Comparison of ENCODE assay signal across 20 cellular contexts in the genomic region with DNA sequence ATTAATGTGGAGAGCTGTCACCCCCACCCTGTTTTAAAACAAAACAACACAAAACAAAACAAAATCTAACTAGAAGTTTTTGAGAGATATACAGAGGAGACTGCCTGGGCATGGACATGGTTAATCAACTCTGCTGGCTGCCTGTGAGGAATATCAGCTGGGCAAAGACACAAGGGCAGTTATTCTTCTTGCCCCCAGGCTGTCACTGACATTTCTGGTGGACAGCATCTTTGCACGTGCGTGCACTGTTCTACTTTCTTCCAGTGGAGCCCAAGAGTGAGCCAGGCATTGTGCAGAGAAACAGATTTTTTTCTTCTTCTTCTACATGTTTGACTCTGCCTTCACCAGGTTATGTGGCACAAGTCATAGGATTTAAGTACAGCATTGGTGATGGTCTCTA. TPM values are rescaled to one million over a fixed set of nuclear protein-coding genes. Genes with fewer than 3 reads are reported as not detected.
DNase-seq lines count a peak whose midpoint lies in the region; ATAC-seq and TF ChIP-seq lines count a peak whose summit lies in the region.
"Had no signal": no experiment of that assay in that cellular context is flagged by ENCODE, and none has a peak within 500 bp of the region (broad histone marks: within the 10 kb centered on the region; RNA-seq: fewer than 3 reads in every experiment).

No MANE protein-coding gene starts in this region.

- no peaks in the 10 kb centered on the region for H3K9me3 ChIP-seq in HEK293 (ENCODE audit: control insufficient read depth, insufficient read depth, low read depth, low read length)
- H3K9me3 ChIP-seq in iPS-15b (ENCODE audit: control insufficient read depth, insufficient read depth, low read length), result no peaks in the 10 kb centered on the region
- H3K9me3 ChIP-seq: BE2C, BLaER1, Caco-2 had no signal

- CTCF ChIA-PET in HEK293 (lab: Yijun Ruan, JAX), result no interaction called here

- no peak for ATAC-seq in GM21825 (IDR thresholded peaks at IDR 0.05; ENCODE audit: unreplicated experiment)

- no peaks in the 10 kb centered on the region for H3K4me1 Mint-ChIP-seq in chondrocyte (ENCODE audit: low read depth)
- H3K4me1 Mint-ChIP-seq: CD14-positive monocyte; CD4-positive, alpha-beta memory T cell; CD4-positive, CD25-positive, alpha-beta regulatory T cell; CD8-positive, alpha-beta memory T cell had no signal

- no peaks in the 10 kb centered on the region for H3K36me3 Mint-ChIP-seq in chondrocyte (ENCODE audit: low read depth)
- H3K36me3 Mint-ChIP-seq: CD14-positive monocyte; CD4-positive, alpha-beta memory T cell; CD4-positive, CD25-positive, alpha-beta regulatory T cell; CD8-positive, alpha-beta memory T cell had no signal

- POLR2A ChIA-PET in HEK293 (lab: Yijun Ruan, JAX), result no interaction called here

- no peak overlapping the region for H3K4me3 Mint-ChIP-seq in chondrocyte (ENCODE audit: unreplicated experiment)
- H3K4me3 Mint-ChIP-seq: CD14-positive monocyte; CD4-positive, alpha-beta memory T cell; CD4-positive, CD25-positive, alpha-beta regulatory T cell; CD8-positive, alpha-beta memory T cell had no signal

- in situ Hi-C loops in SK-MEL-5 (cut with HindIII; ENCODE audit: low pct_unique_long_range_greater_than_20kb, low sequenced_read_pairs), result no loop called here

- H3K4me3 ChIP-seq in HEK293 (ENCODE audit: low read depth, low read length) (no peak overlapping the region), iPS-15b (ENCODE audit: low read depth, low read length) (no peak overlapping the region)
- H3K4me3 ChIP-seq: BLaER1 had no signal

- DNase-seq in SK-MEL-5 (ENCODE audit: low read depth, low spot score) (peak; percentile 82), RPMI8226 (no peak), chondrocyte (ENCODE audit: low spot score) (no peak)
- DNase-seq: 8988T; ACHN; BE2C; C1 segment of cervical spinal cord; Caco-2; Calu3; CD4-positive, alpha-beta memory T cell; CD4-positive, CD25-positive, alpha-beta regulatory T cell; CD8-positive, alpha-beta memory T cell; DMS79 treated with DMSO at 0.1 percent for 48 hours; GF-D8 had no signal

- no peaks in the 10 kb centered on the region for H3K27me3 ChIP-seq in iPS-15b (ENCODE audit: control insufficient read depth, insufficient read depth, low read length)
- H3K27me3 ChIP-seq: BE2C had no signal

- TF ChIP-seq CTCF in HEK293 (tag by site-specific recombination; IDR thresholded peaks at IDR 0.05), result no peak
- no peak for TF ChIP-seq CTCF in chondrocyte (IDR thresholded peaks at IDR 0.05)

- H3K9ac ChIP-seq in iPS-15b (ENCODE audit: low read depth, low read length), result peak overlapping the region; percentile 16
- H3K9ac ChIP-seq: BLaER1 had no signal

- H3K4me1 ChIP-seq in HEK293 (ENCODE audit: control insufficient read depth, insufficient read depth, low read length) (no peaks in the 10 kb centered on the region), iPS-15b (ENCODE audit: control insufficient read depth, insufficient read depth, low read length) (peaks cover 26% of the 10 kb centered on the region)
- H3K4me1 ChIP-seq: BE2C, BLaER1, Caco-2 had no signal

- no peak overlapping the region for H3K27ac ChIP-seq in HEK293 (ENCODE audit: extremely low read depth, low read depth, low read length)
- H3K27ac ChIP-seq: BLaER1 had no signal

- H3K36me3 ChIP-seq in HEK293 (ENCODE audit: control insufficient read depth in 2 of 2, insufficient read depth in 1 of 2, low read length in 2 of 2) (peaks cover 5 to 40% of the 10 kb centered on the region in 2 experiments; a peak in 2 of 3 replicates), iPS-15b (ENCODE audit: control insufficient read depth, insufficient read depth, low read length) (no peaks in the 10 kb centered on the region)
- H3K36me3 ChIP-seq: BE2C, BLaER1 had no signal

- no peak overlapping the region for H3K27ac Mint-ChIP-seq in chondrocyte (ENCODE audit: unreplicated experiment)
- H3K27ac Mint-ChIP-seq: CD14-positive monocyte; CD4-positive, alpha-beta memory T cell; CD4-positive, CD25-positive, alpha-beta regulatory T cell; CD8-positive, alpha-beta memory T cell had no signal

- H3K27me3 Mint-ChIP-seq in chondrocyte (ENCODE audit: low read depth), result peaks cover 53% of the 10 kb centered on the region
- H3K27me3 Mint-ChIP-seq: CD4-positive, alpha-beta memory T cell had no signal

- no peaks in the 10 kb centered on the region for H3K9me3 Mint-ChIP-seq in chondrocyte (ENCODE audit: low read depth)
- H3K9me3 Mint-ChIP-seq: CD14-positive monocyte; CD4-positive, CD25-positive, alpha-beta regulatory T cell had no signal

TF ChIP-seq in HEK293, 187 proteins besides CTCF, POLR2A, EP300 and RAD21:
- TF ChIP-seq ZNF561 (tag by site-specific recombination; IDR thresholded peaks at IDR 0.05; ENCODE audit: borderline replicate concordance), result no peak
- no peak for TF ChIP-seq ZNF214 (tag by site-specific recombination; IDR thresholded peaks at IDR 0.05; ENCODE audit: borderline replicate concordance)
- TF ChIP-seq ZFP3 (tag by site-specific recombination; IDR thresholded peaks at IDR 0.05; ENCODE audit: low read depth), result no peak
- TF ChIP-seq PRDM1 (tag by site-specific recombination; IDR thresholded peaks at IDR 0.05), result no peak
- TF ChIP-seq, protein P1, sequence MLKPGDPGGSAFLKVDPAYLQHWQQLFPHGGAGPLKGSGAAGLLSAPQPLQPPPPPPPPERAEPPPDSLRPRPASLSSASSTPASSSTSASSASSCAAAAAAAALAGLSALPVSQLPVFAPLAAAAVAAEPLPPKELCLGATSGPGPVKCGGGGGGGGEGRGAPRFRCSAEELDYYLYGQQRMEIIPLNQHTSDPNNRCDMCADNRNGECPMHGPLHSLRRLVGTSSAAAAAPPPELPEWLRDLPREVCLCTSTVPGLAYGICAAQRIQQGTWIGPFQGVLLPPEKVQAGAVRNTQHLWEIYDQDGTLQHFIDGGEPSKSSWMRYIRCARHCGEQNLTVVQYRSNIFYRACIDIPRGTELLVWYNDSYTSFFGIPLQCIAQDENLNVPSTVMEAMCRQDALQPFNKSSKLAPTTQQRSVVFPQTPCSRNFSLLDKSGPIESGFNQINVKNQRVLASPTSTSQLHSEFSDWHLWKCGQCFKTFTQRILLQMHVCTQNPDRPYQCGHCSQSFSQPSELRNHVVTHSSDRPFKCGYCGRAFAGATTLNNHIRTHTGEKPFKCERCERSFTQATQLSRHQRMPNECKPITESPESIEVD (tag by site-specific recombination; IDR thresholded peaks at IDR 0.05), result peak; percentile 31; the same call in 1 of the 2 replicates
- TF ChIP-seq TCF7L2 (IDR thresholded peaks at IDR 0.05; ENCODE audit: borderline replicate concordance, low read depth, low read length), result 0 out of 2 replicates have a peak, but pooled peaks have one; percentile 14
- TF ChIP-seq, protein P2, sequence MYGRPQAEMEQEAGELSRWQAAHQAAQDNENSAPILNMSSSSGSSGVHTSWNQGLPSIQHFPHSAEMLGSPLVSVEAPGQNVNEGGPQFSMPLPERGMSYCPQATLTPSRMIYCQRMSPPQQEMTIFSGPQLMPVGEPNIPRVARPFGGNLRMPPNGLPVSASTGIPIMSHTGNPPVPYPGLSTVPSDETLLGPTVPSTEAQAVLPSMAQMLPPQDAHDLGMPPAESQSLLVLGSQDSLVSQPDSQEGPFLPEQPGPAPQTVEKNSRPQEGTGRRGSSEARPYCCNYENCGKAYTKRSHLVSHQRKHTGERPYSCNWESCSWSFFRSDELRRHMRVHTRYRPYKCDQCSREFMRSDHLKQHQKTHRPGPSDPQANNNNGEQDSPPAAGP (tag by site-specific recombination; IDR thresholded peaks at IDR 0.05), result no peak
- TF ChIP-seq ZSCAN4 (tag by site-specific recombination; IDR thresholded peaks at IDR 0.05), result no peak
- TF ChIP-seq KLF1 (tag by site-specific recombination; IDR thresholded peaks at IDR 0.05), result no peak
- TF ChIP-seq BCL11B (tag by site-specific recombination; IDR thresholded peaks at IDR 0.05; ENCODE audit: low read depth), result no peak
- TF ChIP-seq ZNF747 (tag by site-specific recombination; IDR thresholded peaks at IDR 0.05), result no peak
- TF ChIP-seq EGR2 (tag by site-specific recombination; IDR thresholded peaks at IDR 0.05; ENCODE audit: low read depth), result no peak
- TF ChIP-seq, protein P3, sequence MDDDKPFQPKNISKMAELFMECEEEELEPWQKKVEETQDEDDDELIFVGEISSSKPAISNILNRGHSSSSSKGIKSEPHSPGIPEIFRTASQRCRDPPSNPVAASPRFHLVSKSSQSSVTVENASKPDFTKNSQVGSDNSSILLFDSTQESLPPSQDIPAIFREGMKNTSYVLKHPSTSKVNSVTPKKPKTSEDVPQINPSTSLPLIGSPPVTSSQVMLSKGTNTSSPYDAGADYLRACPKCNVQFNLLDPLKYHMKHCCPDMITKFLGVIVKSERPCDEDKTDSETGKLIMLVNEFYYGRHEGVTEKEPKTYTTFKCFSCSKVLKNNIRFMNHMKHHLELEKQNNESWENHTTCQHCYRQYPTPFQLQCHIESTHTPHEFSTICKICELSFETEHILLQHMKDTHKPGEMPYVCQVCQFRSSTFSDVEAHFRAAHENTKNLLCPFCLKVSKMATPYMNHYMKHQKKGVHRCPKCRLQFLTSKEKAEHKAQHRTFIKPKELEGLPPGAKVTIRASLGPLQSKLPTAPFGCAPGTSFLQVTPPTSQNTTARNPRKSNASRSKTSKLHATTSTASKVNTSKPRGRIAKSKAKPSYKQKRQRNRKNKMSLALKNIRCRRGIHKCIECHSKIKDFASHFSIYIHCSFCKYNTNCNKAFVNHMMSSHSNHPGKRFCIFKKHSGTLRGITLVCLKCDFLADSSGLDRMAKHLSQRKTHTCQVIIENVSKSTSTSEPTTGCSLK (tag by site-specific recombination; IDR thresholded peaks at IDR 0.05), result no peak
- TF ChIP-seq, protein P4, sequence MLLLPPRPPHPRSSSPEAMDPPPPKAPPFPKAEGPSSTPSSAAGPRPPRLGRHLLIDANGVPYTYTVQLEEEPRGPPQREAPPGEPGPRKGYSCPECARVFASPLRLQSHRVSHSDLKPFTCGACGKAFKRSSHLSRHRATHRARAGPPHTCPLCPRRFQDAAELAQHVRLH (tag by site-specific recombination; IDR thresholded peaks at IDR 0.05), result no peak

RNA-seq across cellular contexts. Expression of gene IRS4, which starts 13.8 kb away (rescaled TPM):
- 0.08 TPM in 1 of 2 replicates, not detected in the other for total RNA-seq in SK-MEL-5 (2014; rRNA removed; shearing (Covaris generic))
- polyA plus RNA-seq in SK-MEL-5 (2015; cell fraction: cytosol; rRNA removed), result 0.02 TPM in 1 of 2 replicates, not detected in the other
- not detected in 2 replicates for polyA plus RNA-seq in SK-MEL-5 (2015; cell fraction: nucleus; rRNA removed)
- not detected in 3 replicates for total RNA-seq in chondrocyte
- total RNA-seq: A673; Caco-2; Calu3; CD4-positive, alpha-beta memory T cell; CD4-positive, CD25-positive, alpha-beta regulatory T cell; CD8-positive, alpha-beta memory T cell had no signal
- polyA plus RNA-seq: CD14-positive monocyte; CD4-positive, alpha-beta memory T cell; CD4-positive, CD25-positive, alpha-beta regulatory T cell; CD8-positive, alpha-beta memory T cell had no signal
